10 cellular contexts compared by ENCODE assay signal in genomic region chrX:26649534-26649933, GRCh38.
DNase-seq lines count a peak whose midpoint lies in the region; ATAC-seq, FAIRE-seq and TF ChIP-seq lines count a peak whose summit lies in the region.
"Had no signal": no experiment of that assay in that cellular context is flagged by ENCODE, and none has a peak within 500 bp of the region (broad histone marks: within the 10 kb centered on the region; RNA-seq: fewer than 3 reads in every experiment).

No MANE protein-coding gene starts in this region.

- TF ChIP-seq POLR2A in K562 (conservative IDR thresholded peaks at IDR 0.05), result no peak

- no peaks in the 10 kb centered on the region for H3K9me2 ChIP-seq in Karpas-422 (replicated peaks; ENCODE audit: insufficient read depth, low read length)

- H3K9ac ChIP-seq in Karpas-422 (ENCODE audit: low read length) (no peak overlapping the region), K562 (ENCODE audit: insufficient read depth in 1 of 2, low read depth in 2 of 2, low read length in 2 of 2) (no peak overlapping the region)

- no peak overlapping the region for H2AFZ ChIP-seq in Karpas-422 (ENCODE audit: low read length)
- H2AFZ ChIP-seq in K562 (ENCODE audit: low read depth, low read length), result no peak overlapping the region

- ATAC-seq in K562 (no peak), pancreas (no peak), mucosa of descending colon (no peak)
- ATAC-seq: effector memory CD8-positive, alpha-beta T cell had no signal

- no peak overlapping the region for H3K27ac ChIP-seq in Karpas-422 (ENCODE audit: low read length)
- no peak overlapping the region for H3K27ac ChIP-seq in K562 (ENCODE audit: extremely low read depth, low read depth, low read length)
- no peak overlapping the region for H3K27ac ChIP-seq in pancreas

- POLR2A ChIA-PET in K562 (lab: Yijun Ruan, JAX), result no interaction called here

- FAIRE-seq in K562 (lab: Jason Lieb, UNC) (no peak), pancreas (lab: Jason Lieb, UNC) (no peak)

- CTCF ChIA-PET in K562 (lab: Yijun Ruan, JAX; ENCODE audit: low intra/inter-chr PET ratio), result no interaction called here

- 8% methylated on average over 5 of the region's 7 CpGs for WGBS in K562 (ENCODE audit: insufficient coverage, low coverage, missing lambda C conversion rate)
- 27 to 48% methylated on average over 7 of the region's 7 CpGs for WGBS in pancreas, 2 donors

- intact Hi-C loops in K562 (cut with micrococcal nuclease) (no loop called here), pancreas (cut with DNase I) (no loop called here), mucosa of descending colon (cut with DNase I, micrococcal nuclease) (no loop called here)

- no peak for TF ChIP-seq RAD21 in K562 (CRISPR knock-in tag; conservative IDR thresholded peaks at IDR 0.05 in 1 of 2, IDR thresholded peaks at IDR 0.05 in 1 of 2)

- H3K4me3 ChIP-seq in Karpas-422 (ENCODE audit: low read length) (no peak overlapping the region), K562 (no peak overlapping the region), pancreas (no peak overlapping the region), mucosa of descending colon (no peak overlapping the region)

- no peaks in the 10 kb centered on the region for H3K9me1 ChIP-seq in K562 (ENCODE audit: control insufficient read depth, insufficient read depth, low read length)

- no peaks in the 10 kb centered on the region for H3K79me2 ChIP-seq in Karpas-422 (ENCODE audit: low read length)
- H3K79me2 ChIP-seq in K562 (ENCODE audit: control insufficient read depth, insufficient read depth, low read length), result no peaks in the 10 kb centered on the region

- BruUV-seq in K562 (replicated peaks; lab: Mats Ljungman, UMichigan), result no TSS peak

- H3K36me3 ChIP-seq in Karpas-422 (ENCODE audit: insufficient read depth, low read length) (no peaks in the 10 kb centered on the region), K562 (ENCODE audit: control insufficient read depth, insufficient read depth, low read length) (no peaks in the 10 kb centered on the region), pancreas (no peaks in the 10 kb centered on the region), mucosa of descending colon (ENCODE audit: low read depth) (no peaks in the 10 kb centered on the region)

- TF ChIP-seq CTCF in K562 (IDR thresholded peaks at IDR 0.05 in 2 of 3, conservative IDR thresholded peaks at IDR 0.05 in 1 of 3; ENCODE audit: insufficient read depth in 2 of 3, low read depth in 1 of 3, low read length in 3 of 3), result peak in 2 of 3 experiments; percentile 26 to 42; a peak in 2 of 6 replicates
- peak; percentile 24 to 49 (median 28) for TF ChIP-seq CTCF in pancreas (IDR thresholded peaks at IDR 0.05)
- TF ChIP-seq CTCF in mucosa of descending colon (IDR thresholded peaks at IDR 0.05), result no peak

- H3K4me2 ChIP-seq in Karpas-422 (ENCODE audit: low read depth, low read length, poor library complexity, severe bottlenecking) (no peak overlapping the region), K562 (ENCODE audit: insufficient read depth, low read length) (no peak overlapping the region)

- peaks cover 4% of the 10 kb centered on the region; the same call in 1 of the 2 replicates for H3K9me3 ChIP-seq in Karpas-422 (ENCODE audit: low read length)
- no peaks in the 10 kb centered on the region for H3K9me3 ChIP-seq in K562 (replicated peaks; ENCODE audit: control insufficient read depth, insufficient read depth, low read depth, low read length)
- no peaks in the 10 kb centered on the region for H3K9me3 ChIP-seq in pancreas
- H3K9me3 ChIP-seq in mucosa of descending colon, result peaks cover 14% of the 10 kb centered on the region

- no peak for TF ChIP-seq EP300 in K562 (IDR thresholded peaks at IDR 0.05; ENCODE audit: low read length)

- peaks cover 6% of the 10 kb centered on the region for H3K4me1 ChIP-seq in Karpas-422 (ENCODE audit: low read length)
- H3K4me1 ChIP-seq in K562 (replicated peaks in 1 of 2; ENCODE audit: control insufficient read depth in 2 of 2, insufficient read depth in 2 of 2, low read length in 2 of 2), result no peaks in the 10 kb centered on the region
- no peaks in the 10 kb centered on the region for H3K4me1 ChIP-seq in pancreas
- no peaks in the 10 kb centered on the region for H3K4me1 ChIP-seq in mucosa of descending colon (ENCODE audit: low read depth)

- DNase-seq in NCI-H524 (lab: John Stamatoyannopoulos, UW) (peak; percentile 4 to 60), NCI-H524 treated with DMSO at 0.1 percent for 48 hours (lab: John Stamatoyannopoulos, UW) (no peak), Karpas-422 (peak; percentile 85), K562 (ENCODE audit: extremely low read depth in 1 of 4, low spot score in 3 of 4) (peak; percentile 9 to 29 (median 18)), pancreas (no peak), islet precursor cell (no peak), mucosa of descending colon (no peak), NCI-H345 treated with DMSO at 0.1 percent for 48 hours (lab: John Stamatoyannopoulos, UW; ENCODE audit: unreplicated experiment) (no peak)
- DNase-seq: CD8-positive, alpha-beta memory T cell; effector memory CD8-positive, alpha-beta T cell had no signal

- H4K20me1 ChIP-seq in Karpas-422 (ENCODE audit: insufficient read depth, low read depth, low read length), result no peaks in the 10 kb centered on the region
- no peaks in the 10 kb centered on the region for H4K20me1 ChIP-seq in K562 (replicated peaks; ENCODE audit: control insufficient read depth, insufficient read depth, low read length)

- no peaks in the 10 kb centered on the region for H3K27me3 ChIP-seq in Karpas-422 (ENCODE audit: low read length)
- no peaks in the 10 kb centered on the region for H3K27me3 ChIP-seq in K562 (ENCODE audit: control insufficient read depth in 2 of 2, insufficient read depth in 2 of 2, low read length in 2 of 2)
- H3K27me3 ChIP-seq in pancreas, result no peaks in the 10 kb centered on the region

- in situ Hi-C loops in K562 (cut with MboI), result no loop called here

TF ChIP-seq in K562, 482 proteins besides CTCF, POLR2A, EP300 and RAD21:
- TF ChIP-seq ASH1L (IDR thresholded peaks at IDR 0.05; ENCODE audit: borderline replicate concordance, low read depth, partially characterized antibody), result no peak
- no peak for TF ChIP-seq C11orf30 (IDR thresholded peaks at IDR 0.05; ENCODE audit: low read depth)
- no peak for TF ChIP-seq MCM3 (IDR thresholded peaks at IDR 0.05)
- no peak for TF ChIP-seq SIN3A (IDR thresholded peaks at IDR 0.05; ENCODE audit: borderline replicate concordance in 2 of 2, control insufficient read depth in 1 of 2, low read depth in 2 of 2, low read length in 2 of 2)
- TF ChIP-seq ATF4 (CRISPR knock-in tag; IDR thresholded peaks at IDR 0.05), result no peak
- TF ChIP-seq NCOA6 (IDR thresholded peaks at IDR 0.05), result no peak
- TF ChIP-seq NFIC (IDR thresholded peaks at IDR 0.05), result no peak
- no peak for TF ChIP-seq SAP30 (IDR thresholded peaks at IDR 0.05; ENCODE audit: borderline replicate concordance, insufficient read depth, low read depth, low read length, poor library complexity, severe bottlenecking)
- TF ChIP-seq PCBP1 (IDR thresholded peaks at IDR 0.05; ENCODE audit: low read depth, low read length, poor library complexity, severe bottlenecking), result no peak
- TF ChIP-seq ZFX (CRISPR knock-in tag; IDR thresholded peaks at IDR 0.05), result no peak
- no peak for TF ChIP-seq NFXL1 (CRISPR knock-in tag; IDR thresholded peaks at IDR 0.05)
- no peak for TF ChIP-seq XRCC3 (IDR thresholded peaks at IDR 0.05)
- TF ChIP-seq TRIM24 (IDR thresholded peaks at IDR 0.05), result no peak
- TF ChIP-seq FOXK2 (conservative IDR thresholded peaks at IDR 0.05 in 1 of 2, IDR thresholded peaks at IDR 0.05 in 1 of 2; ENCODE audit: low read depth in 2 of 2), result no peak

Comparison
In these comparisons a context has a peak if more than half of its experiments do, and no peak if none do; other contexts are left out.
1. DNase-seq: peak in NCI-H524 (2 of 2), Karpas-422 (single experiment) and K562 (4 of 4); none in NCI-H524 treated with DMSO at 0.1 percent for 48 hours (single experiment), pancreas (0 of 6), islet precursor cell (single experiment), mucosa of descending colon (0 of 3) and NCI-H345 treated with DMSO at 0.1 percent for 48 hours (single experiment).